25 cellular contexts compared by ENCODE assay signal in genomic region chr11:44778200-44779100, GRCh38. TPM values are rescaled to one million over a fixed set of nuclear protein-coding genes. Genes with fewer than 3 reads are reported as not detected.
DNase-seq lines count a peak whose midpoint lies in the region; ATAC-seq, FAIRE-seq and TF ChIP-seq lines count a peak whose summit lies in the region.
"Had no signal": no experiment of that assay in that cellular context is flagged by ENCODE, and none has a peak within 500 bp of the region (broad histone marks: within the 10 kb centered on the region; RNA-seq: fewer than 3 reads in every experiment).

No MANE protein-coding gene starts in this region.

- H3K79me2 ChIP-seq in H1 (ENCODE audit: control insufficient read depth in 1 of 2, insufficient read depth in 2 of 2, low read length in 2 of 2) = no peaks in the 10 kb centered on the region

- H3K27me3 ChIP-seq in heart left ventricle = no peaks in the 10 kb centered on the region
- H3K27me3 ChIP-seq in H1 (replicated peaks in 1 of 4; ENCODE audit: control insufficient read depth in 3 of 4, extremely low read depth in 1 of 4, insufficient read depth in 3 of 4, low read length in 3 of 4) = no peaks in the 10 kb centered on the region
- H3K27me3 ChIP-seq in lower lobe of right lung (ENCODE audit: low read depth) = no peaks in the 10 kb centered on the region
- H3K27me3 ChIP-seq in upper lobe of right lung = no peaks in the 10 kb centered on the region
- H3K27me3 ChIP-seq: MG63, vagina had no signal

- no peak overlapping the region for H3K56ac ChIP-seq in H1 (replicated peaks; ENCODE audit: insufficient read length, low read depth, low read length)

- no peak for TF ChIP-seq EP300 in H1 (IDR thresholded peaks at IDR 0.05; ENCODE audit: borderline replicate concordance in 1 of 2, low read depth in 2 of 2, low read length in 2 of 2)

- H2AK5ac ChIP-seq in H1 (ENCODE audit: low read depth, low read length) = peak overlapping the region; percentile 75; the same call in 1 of the 2 replicates

- TF ChIP-seq RAD21 in H1 (IDR thresholded peaks at IDR 0.05 in 1 of 2, conservative IDR thresholded peaks at IDR 0.05 in 1 of 2; ENCODE audit: low read depth in 2 of 2, low read length in 2 of 2) = no peak

- H3K4me2 ChIP-seq in H1 (ENCODE audit: insufficient read depth in 1 of 2, low read depth in 2 of 2, low read length in 2 of 2) = no peak overlapping the region; a peak in 1 of 4 replicates
- H3K4me2 ChIP-seq: A549 had no signal

- H4K91ac ChIP-seq in H1 (replicated peaks; ENCODE audit: insufficient read length, low read length) = no peak overlapping the region

- 0 out of 2 replicates have a peak overlapping the region, but pooled peaks have one; percentile 41 for H2BK20ac ChIP-seq in H1 (ENCODE audit: low read length)

- H3K4me1 ChIP-seq in heart left ventricle = peaks cover 6 to 95% (median 70%) of the 10 kb centered on the region in 12 donors
- peaks cover 12 to 29% (median 16%) of the 10 kb centered on the region in 4 experiments for H3K4me1 ChIP-seq in H1 (replicated peaks in 1 of 4; ENCODE audit: control insufficient read depth in 3 of 4, insufficient read depth in 4 of 4, low read length in 3 of 4)
- H3K4me1 ChIP-seq in lower lobe of right lung = peaks cover 24% of the 10 kb centered on the region
- H3K4me1 ChIP-seq in upper lobe of right lung = peaks cover 17% of the 10 kb centered on the region

- TF ChIP-seq POLR2A in heart left ventricle (IDR thresholded peaks at IDR 0.05) = no peak
- TF ChIP-seq POLR2A in H1 (IDR thresholded peaks at IDR 0.05; ENCODE audit: control extremely low read depth in 1 of 2, low read depth in 2 of 2, low read length in 2 of 2) = no peak

- WGBS in heart left ventricle, 4 donors = 86 to 93% (median 88%) methylated on average over 3 to 5 of the region's 5 CpGs
- WGBS in H1 (ENCODE audit: extremely low coverage in 1 of 2, insufficient coverage in 1 of 2, insufficient read length in 1 of 2, insufficient replicate concordance in 2 of 2, low coverage in 1 of 2, low lambda C conversion rate in 2 of 2, missing lambda C conversion rate in 1 of 2), 2 experiments = 88% methylated on average over 5 of the region's 5 CpGs; no CpG with 5 or more reads in 1 of the 2 experiments

- no peak overlapping the region for H3K14ac ChIP-seq in H1 (ENCODE audit: insufficient read length)

- H3K79me1 ChIP-seq in H1 (ENCODE audit: low read depth, low read length) = no peaks in the 10 kb centered on the region; the same call in 1 of the 2 replicates

- no peak overlapping the region for H4K5ac ChIP-seq in H1 (ENCODE audit: insufficient read length, low read depth, low read length)

- H2AFZ ChIP-seq in H1 (ENCODE audit: low read length) = no peak overlapping the region

- no peak overlapping the region for H2BK120ac ChIP-seq in H1 (replicated peaks; ENCODE audit: low read depth, low read length)

- no peak overlapping the region for H3K18ac ChIP-seq in H1 (ENCODE audit: extremely low read depth, low read length)

- H4K8ac ChIP-seq in H1 (ENCODE audit: extremely low read depth, insufficient read depth, low read length) = no peak overlapping the region; the same call in 1 of the 2 replicates

- H3K9me3 ChIP-seq in heart left ventricle = no peaks in the 10 kb centered on the region
- H3K9me3 ChIP-seq in H1 (ENCODE audit: insufficient read depth in 2 of 2, low read depth in 1 of 2, low read length in 1 of 2) = no peaks in the 10 kb centered on the region
- H3K9me3 ChIP-seq in lower lobe of right lung = no peaks in the 10 kb centered on the region
- no peaks in the 10 kb centered on the region for H3K9me3 ChIP-seq in upper lobe of right lung
- H3K9me3 ChIP-seq: A549, MG63, vagina had no signal

- no peak for ATAC-seq in heart left ventricle
- no peak for ATAC-seq in Right ventricle myocardium inferior
- no peak for ATAC-seq in lower lobe of right lung
- ATAC-seq in upper lobe of right lung = no peak
- ATAC-seq: A549; CD8-positive, alpha-beta T cell; naive thymus-derived CD8-positive, alpha-beta T cell; PC-3; T-helper 17 cell had no signal

- no peak overlapping the region for H3K9ac ChIP-seq in H1 (replicated peaks in 1 of 4; ENCODE audit: extremely low read depth in 1 of 4, low read depth in 3 of 4, low read length in 3 of 4)

- no peak for FAIRE-seq in H1 (lab: Jason Lieb, UNC)
- FAIRE-seq: A549, islet of Langerhans had no signal

- POLR2A ChIA-PET in H1 (lab: Charles Lee; ENCODE audit: partially characterized antibody) = interaction anchor here (1.1 to 1.4 kb wide), 2 partner anchors 11 to 14 kb away, joined by 3 to 4 read pairs; no protein-coding TSS in a partner anchor

- no peak overlapping the region for H3K23ac ChIP-seq in H1 (ENCODE audit: insufficient read length)

- TF ChIP-seq CTCF in heart left ventricle (IDR thresholded peaks at IDR 0.05) (no peak), H1 (IDR thresholded peaks at IDR 0.05; ENCODE audit: control extremely low read depth in 1 of 3, insufficient read depth in 1 of 3, low read depth in 1 of 3, low read length in 3 of 3) (no peak), lower lobe of right lung (IDR thresholded peaks at IDR 0.05) (no peak), upper lobe of right lung (IDR thresholded peaks at IDR 0.05) (no peak), foreskin fibroblast (IDR thresholded peaks at IDR 0.05; ENCODE audit: low read depth, low read length) (no peak)

- no peak for DNase-seq in heart left ventricle
- DNase-seq in Right ventricle myocardium inferior (ENCODE audit: missing footprints) = no peak
- no peak for DNase-seq in H1 (ENCODE audit: low read depth in 1 of 2, low spot score in 2 of 2)
- DNase-seq in lower lobe of right lung = peak; percentile 29
- DNase-seq in upper lobe of right lung = peak; percentile 39
- no peak for DNase-seq in germinal center (ENCODE audit: low spot score)
- DNase-seq in stimulated activated CD4-positive, alpha-beta T cell treated with anti-CD3 and anti-CD28 coated beads, Interleukin-1b, Interleukin-23, amount 100 ng/mL, for 48 hours = no peak
- DNase-seq in foreskin fibroblast = no peak
- DNase-seq: activated CD4-positive, alpha-beta T cell treated with anti-CD3 and anti-CD28 coated beads, Interleukin-2, amount 50 U/mL, for 48 hours; activated CD4-positive, CD25-positive, alpha-beta regulatory T cell treated with anti-CD3 and anti-CD28 coated beads, Interleukin-2, amount 50 U/mL, for 72 hours; activated naive CD4-positive, alpha-beta T cell; CD8-positive, alpha-beta T cell; KG1; MG63; naive thymus-derived CD8-positive, alpha-beta T cell; NCI-H1105 treated with DMSO at 0.1 percent for 48 hours; NCI-H187 treated with DMSO at 0.1 percent for 48 hours; PC-3; stimulated activated CD8-positive, alpha-beta memory T cell treated with anti-CD3 and anti-CD28 coated beads, Interleukin-4, amount 100 ng/mL, for 48 hours; T-helper 17 cell had no signal

- no peak overlapping the region for H3K4ac ChIP-seq in H1 (replicated peaks; ENCODE audit: insufficient read length, low read depth, low read length)

- H2BK12ac ChIP-seq in H1 (ENCODE audit: low read depth, low read length) = 0 out of 2 replicates have a peak overlapping the region, but pooled peaks have one; percentile 5

- H3K36me3 ChIP-seq in heart left ventricle (no peaks in the 10 kb centered on the region), H1 (ENCODE audit: control insufficient read depth in 2 of 4, insufficient read depth in 4 of 4, low read length in 3 of 4) (no peaks in the 10 kb centered on the region), lower lobe of right lung (no peaks in the 10 kb centered on the region), upper lobe of right lung (no peaks in the 10 kb centered on the region)
- H3K36me3 ChIP-seq: MG63, vagina had no signal

- H2BK5ac ChIP-seq in H1 (ENCODE audit: low read depth, low read length) = no peak overlapping the region

- intact Hi-C loops in heart left ventricle (cut with DNase I) (loop anchor here in 7 of 10 donors (5.0 to 10.0 kb wide), 8 partner anchors 34 to 156 kb away; partner anchors contain the start of gene TSPAN18 (in 2 of the 7)), Right ventricle myocardium inferior (cut with DNase I) (no loop called here), lower lobe of right lung (cut with DNase I) (no loop called here), upper lobe of right lung (cut with DNase I) (no loop called here)

- H4K20me1 ChIP-seq in H1 (replicated peaks in 1 of 2; ENCODE audit: control insufficient read depth in 1 of 2, insufficient read depth in 2 of 2, low read length in 2 of 2) = no peaks in the 10 kb centered on the region

- H3K23me2 ChIP-seq in H1 (ENCODE audit: low read depth, low read length) = peaks cover 2% of the 10 kb centered on the region; the same call in 1 of the 2 replicates

- H3K4me3 ChIP-seq in heart left ventricle (no peak overlapping the region), H1 (ENCODE audit: extremely low read depth in 1 of 4, insufficient read depth in 2 of 4, low read depth in 3 of 4, low read length in 4 of 4) (no peak overlapping the region), lower lobe of right lung (no peak overlapping the region), upper lobe of right lung (no peak overlapping the region), foreskin fibroblast (ENCODE audit: low read depth in 1 of 2, low read length in 2 of 2) (no peak overlapping the region)
- H3K4me3 ChIP-seq: A549, MG63, vagina had no signal

- CTCF ChIA-PET in H1 (lab: Charles Lee; ENCODE audit: partially characterized antibody) = interaction anchor here (0.8 to 7.6 kb wide), 13 partner anchors 10 to 159 kb away, joined by 3 to 132 read pairs (median 21); no protein-coding TSS in a partner anchor

- peak overlapping the region; percentile 85; the same call in 1 of the 2 replicates for H2BK15ac ChIP-seq in H1 (ENCODE audit: low read length)

- H3K27ac ChIP-seq in heart left ventricle = peak overlapping the region in 9 of 12 donors; percentile 3 to 53 (median 31)
- no peak overlapping the region for H3K27ac ChIP-seq in H1 (ENCODE audit: low read depth, low read length)
- no peak overlapping the region for H3K27ac ChIP-seq in lower lobe of right lung
- no peak overlapping the region for H3K27ac ChIP-seq in upper lobe of right lung
- H3K27ac ChIP-seq: A549, HL-60, vagina had no signal

TF ChIP-seq in H1, 55 proteins besides CTCF, POLR2A, EP300 and RAD21 (continues in another document):
- peak; percentile 31; the same call in 1 of the 2 replicates for TF ChIP-seq KDM1A (IDR thresholded peaks at IDR 0.05; ENCODE audit: borderline replicate concordance, low read length)

RNA-seq across cellular contexts. Expression of gene TSPAN18, which starts 51.7 kb away (rescaled TPM):
- 100 to 1,000 TPM in 4 of 9 donors, 10 to 100 TPM in 5; 47.6 to 151 (median 90.6) TPM for total RNA-seq in heart left ventricle
- 10 to 100 TPM; 40.0 to 60.4 TPM for polyA plus RNA-seq in heart left ventricle
- total RNA-seq in Right ventricle myocardium inferior = 115 TPM
- 8.8 and 10.2 TPM in 2 replicates for total RNA-seq in H1 (2021; fragmentation: NEBNext Ultra II Directional; extraction: Animal tissue kit (Norgen Biotek cat#: 25700))
- polyA plus RNA-seq in H1 (2011; rRNA removed) = 5.2 and 7.0 TPM in 2 replicates
- polyA plus RNA-seq in H1 (2011; cell fraction: cytosol; rRNA removed) = 2.8 TPM
- polyA plus RNA-seq in H1 (2011; cell fraction: nucleus; rRNA removed) = 5.7 TPM
- polyA plus RNA-seq in H1 (2012, experiment 1 of 2) = 9.6 to 10.3 TPM (median 10.0 TPM) in 4 replicates
- 8.6 TPM for polyA plus RNA-seq in H1 (2012, experiment 2 of 2)
- polyA plus RNA-seq in H1 (2013, experiment 1 of 2) = 14.5 TPM
- polyA plus RNA-seq in H1 (2013, experiment 2 of 2) = 15.6 TPM
- polyA minus RNA-seq in H1 (2011; rRNA and poly(A)+ RNA removed) = 4.0 and 5.8 TPM in 2 replicates
- 2.6 TPM for polyA minus RNA-seq in H1 (2011; cell fraction: cytosol; rRNA and poly(A)+ RNA removed)
- 6.3 TPM for polyA minus RNA-seq in H1 (2011; cell fraction: nucleus; rRNA and poly(A)+ RNA removed)
- 38.4 TPM for total RNA-seq in lower lobe of right lung
- total RNA-seq in upper lobe of right lung = 46.4 TPM
- total RNA-seq: fibroblast of lung, PC-3 had no signal

Comparison
In these comparisons a context has a peak if more than half of its experiments do, and no peak if none do; other contexts are left out.
1. intact Hi-C loops: an anchor here in heart left ventricle (5.0 to 10.0 kb wide); none called in Right ventricle myocardium inferior, lower lobe of right lung and upper lobe of right lung.
2. DNase-seq: peak in lower lobe of right lung (single experiment) and upper lobe of right lung (single experiment); none in heart left ventricle (0 of 5), Right ventricle myocardium inferior (single experiment), H1 (0 of 2), germinal center (single experiment), stimulated activated CD4-positive, alpha-beta T cell treated with anti-CD3 and anti-CD28 coated beads, Interleukin-1b, Interleukin-23, amount 100 ng/mL, for 48 hours (single experiment) and foreskin fibroblast (0 of 2).
3. H3K27ac ChIP-seq: peak in heart left ventricle (9 of 12); none in H1 (single experiment), lower lobe of right lung (single experiment) and upper lobe of right lung (single experiment).